16 cellular contexts compared by ENCODE assay signal in genomic region chr18:46001892-46002291, GRCh38. TPM values are rescaled to one million over a fixed set of nuclear protein-coding genes. Genes with fewer than 3 reads are reported as not detected.
DNase-seq lines count a peak whose midpoint lies in the region; ATAC-seq, FAIRE-seq and TF ChIP-seq lines count a peak whose summit lies in the region.
"Had no signal": no experiment of that assay in that cellular context is flagged by ENCODE, and none has a peak within 500 bp of the region (broad histone marks: within the 10 kb centered on the region; RNA-seq: fewer than 3 reads in every experiment).

No MANE protein-coding gene starts in this region.

- no peak overlapping the region for H2AFZ ChIP-seq in HepG2 (ENCODE audit: low read length)
- H2AFZ ChIP-seq in GM12878 (ENCODE audit: control insufficient read depth, low read depth, low read length) = no peak overlapping the region
- H2AFZ ChIP-seq: GM23248 had no signal

- H3K4me2 ChIP-seq in HepG2 (ENCODE audit: low read depth, low read length) (no peak overlapping the region), GM12878 (ENCODE audit: control insufficient read depth, insufficient read depth) (no peak overlapping the region)
- H3K4me2 ChIP-seq: A549 had no signal

- POLR2A ChIA-PET in HepG2 (lab: Yijun Ruan, JAX) = no interaction called here
- POLR2A ChIA-PET in GM12878 (lab: Charles Lee) = no interaction called here

- ATAC-seq in HepG2 (no peak), right lobe of liver (no peak), GM12878 (no peak)
- ATAC-seq: A549, HCT116 had no signal

- intact Hi-C loops in HepG2 (cut with micrococcal nuclease; ENCODE audit: unreplicated experiment) (no loop called here), right lobe of liver (cut with DNase I) (no loop called here), GM12878 (cut with micrococcal nuclease; ENCODE audit: unreplicated experiment) (no loop called here), CD14-positive monocyte (cut with micrococcal nuclease) (no loop called here)

- H3K9me3 ChIP-seq in HepG2 (ENCODE audit: low read length) (no peaks in the 10 kb centered on the region), right lobe of liver (no peaks in the 10 kb centered on the region), GM12878 (replicated peaks; ENCODE audit: control insufficient read depth, insufficient read depth, low read length) (no peaks in the 10 kb centered on the region; the same call in 2 of the 3 replicates)
- H3K9me3 ChIP-seq: A549, BE2C had no signal

- H3K79me2 ChIP-seq in HepG2 (ENCODE audit: insufficient read depth, low read length) = no peaks in the 10 kb centered on the region
- H3K79me2 ChIP-seq in GM12878 (ENCODE audit: control insufficient read depth, insufficient read depth, low read length) = no peaks in the 10 kb centered on the region

- peaks cover 12 to 17% (median 13%) of the 10 kb centered on the region in 7 donors for H3K9me3 Mint-ChIP-seq in CD14-positive monocyte

- H3K27me3 ChIP-seq in HepG2 (ENCODE audit: control insufficient read depth in 1 of 2, insufficient read depth in 2 of 2, low read length in 2 of 2) (no peaks in the 10 kb centered on the region), right lobe of liver (no peaks in the 10 kb centered on the region), HL-60 (ENCODE audit: insufficient read depth, poor library complexity, severe bottlenecking) (no peaks in the 10 kb centered on the region), GM12878 (replicated peaks in 1 of 2; ENCODE audit: control insufficient read depth in 2 of 2, insufficient read depth in 2 of 2, low read length in 1 of 2) (no peaks in the 10 kb centered on the region)
- H3K27me3 ChIP-seq: BE2C had no signal

- no peak overlapping the region for H3K27ac ChIP-seq in HepG2 (ENCODE audit: extremely low read length, insufficient read depth, low read length)
- no peak overlapping the region for H3K27ac ChIP-seq in right lobe of liver
- 0 out of 2 replicates have a peak overlapping the region, but pooled peaks have one; percentile 9 for H3K27ac ChIP-seq in HL-60 (replicated peaks)
- H3K27ac ChIP-seq in GM12878 (ENCODE audit: control insufficient read depth, insufficient read depth) = no peak overlapping the region
- H3K27ac ChIP-seq: A549, C4-2B, GM23248 had no signal

- CTCF ChIA-PET in HepG2 (lab: Yijun Ruan, JAX; ENCODE audit: low intra/inter-chr PET ratio, low total read pairs) = no interaction called here
- CTCF ChIA-PET in GM12878 (lab: Yijun Ruan, JAX) = no interaction called here

- no peak for FAIRE-seq in HepG2 (lab: Jason Lieb, UNC)
- FAIRE-seq in GM12878 (lab: Jason Lieb, UNC) = no peak
- FAIRE-seq: A549, GM18507, H54 had no signal

- SMC1A ChIA-PET in GM12878 (lab: Charles Lee; ENCODE audit: uncharacterized antibody, unreplicated experiment) = interaction anchor here (1.2 kb wide), 1 partner anchor 11 kb away, joined by 3 read pairs; no protein-coding TSS in a partner anchor

- no peak for TF ChIP-seq CTCF in HepG2 (CRISPR knock-in tag; IDR thresholded peaks at IDR 0.05)
- TF ChIP-seq CTCF in right lobe of liver (IDR thresholded peaks at IDR 0.05) = no peak
- no peak for TF ChIP-seq CTCF in HL-60 (IDR thresholded peaks at IDR 0.05; ENCODE audit: insufficient read depth, low read length)
- no peak for TF ChIP-seq CTCF in GM12878 (IDR thresholded peaks at IDR 0.05 in 2 of 3, conservative IDR thresholded peaks at IDR 0.05 in 1 of 3; ENCODE audit: control insufficient read depth in 2 of 3, extremely low read depth in 1 of 3, insufficient read depth in 1 of 3, low read depth in 3 of 3, low read length in 3 of 3)
- no peak for TF ChIP-seq CTCF in CD14-positive monocyte (IDR thresholded peaks at IDR 0.05)

- H3K4me1 Mint-ChIP-seq in CD14-positive monocyte = peaks cover 30% of the 10 kb centered on the region

- no peak overlapping the region for H3K4me3 ChIP-seq in HepG2 (replicated peaks in 1 of 3; ENCODE audit: insufficient read depth in 1 of 3, low read depth in 2 of 3, low read length in 3 of 3)
- no peak overlapping the region for H3K4me3 ChIP-seq in right lobe of liver
- no peak overlapping the region for H3K4me3 ChIP-seq in HL-60 (replicated peaks; ENCODE audit: insufficient read depth, low read length)
- no peak overlapping the region for H3K4me3 ChIP-seq in GM12878
- H3K4me3 ChIP-seq: A549, GM23248 had no signal

- WGBS in HepG2 (ENCODE audit: low lambda C conversion rate) = 47% methylated on average over 2 of the region's 2 CpGs
- 83% methylated on average over 2 of the region's 2 CpGs for WGBS in right lobe of liver (ENCODE audit: insufficient coverage, low coverage, low lambda C conversion rate, missing lambda C conversion rate)
- 61% methylated on average over 2 of the region's 2 CpGs for WGBS in GM12878 (ENCODE audit: insufficient coverage, insufficient replicate concordance, low lambda C conversion rate, missing lambda C conversion rate)

- H3K4me1 ChIP-seq in HepG2 (ENCODE audit: insufficient read depth, low read length) (no peaks in the 10 kb centered on the region), right lobe of liver (no peaks in the 10 kb centered on the region), GM12878 (ENCODE audit: control insufficient read depth, insufficient read depth, low read length) (peaks cover 2% of the 10 kb centered on the region; the same call in 1 of the 2 replicates)
- H3K4me1 ChIP-seq: A549, BE2C had no signal

- TF ChIP-seq RAD21 in HepG2 (CRISPR knock-in tag; IDR thresholded peaks at IDR 0.05) (no peak), GM12878 (IDR thresholded peaks at IDR 0.05; ENCODE audit: insufficient read depth, low read depth, low read length) (no peak)

- H3K27me3 Mint-ChIP-seq in CD14-positive monocyte (ENCODE audit: low read depth in 3 of 3) = no peaks in the 10 kb centered on the region

- no peak for TF ChIP-seq EP300 in HepG2 (IDR thresholded peaks at IDR 0.05; ENCODE audit: low read depth in 2 of 2, low read length in 2 of 2)
- TF ChIP-seq EP300 in HepG2 (CRISPR knock-in tag; IDR thresholded peaks at IDR 0.05; ENCODE audit: borderline replicate concordance) = no peak
- no peak for TF ChIP-seq EP300 in GM12878 (IDR thresholded peaks at IDR 0.05; ENCODE audit: borderline replicate concordance in 1 of 2, control insufficient read depth in 1 of 2, low read depth in 2 of 2, low read length in 2 of 2)

- BruUV-seq in HepG2 (replicated peaks; lab: Mats Ljungman, UMichigan) = no TSS peak
- BruUV-seq in GM12878 (replicated peaks; lab: Mats Ljungman, UMichigan) = no TSS peak

- no peak overlapping the region for H3K4me3 Mint-ChIP-seq in CD14-positive monocyte

- in situ Hi-C loops in HepG2 (cut with HindIII; ENCODE audit: extremely low pct_ligation_motif_present, low pct_unique_long_range_greater_than_20kb) = no loop called here
- in situ Hi-C loops in GM12878 (cut with MboI) = no loop called here

- H3K9ac ChIP-seq in HepG2 (ENCODE audit: insufficient read depth, low read depth, low read length) (no peak overlapping the region), GM12878 (ENCODE audit: control insufficient read depth, insufficient read depth, low read length) (no peak overlapping the region)
- H3K9ac ChIP-seq: GM23248 had no signal

- TF ChIP-seq POLR2A in HepG2 (IDR thresholded peaks at IDR 0.05; ENCODE audit: insufficient read depth in 1 of 2, low read depth in 2 of 2, low read length in 2 of 2) (no peak), right lobe of liver (IDR thresholded peaks at IDR 0.05) (no peak), GM12878 (IDR thresholded peaks at IDR 0.05; ENCODE audit: low read depth, low read length) (no peak)

- H4K20me1 ChIP-seq in HepG2 (ENCODE audit: insufficient read depth, low read length) (no peaks in the 10 kb centered on the region), GM12878 (ENCODE audit: control insufficient read depth, insufficient read depth) (no peaks in the 10 kb centered on the region)

- DNase-seq in HepG2 (ENCODE audit: low spot score) (no peak), right lobe of liver (no peak), HL-60 (ENCODE audit: low read depth in 1 of 2, low spot score in 1 of 2) (no peak), GM12878 (ENCODE audit: low read depth, low spot score) (no peak), CD14-positive monocyte (ENCODE audit: low spot score) (no peak), NCI-H2029 treated with DMSO at 0.1 percent for 48 hours (lab: John Stamatoyannopoulos, UW) (no peak)
- DNase-seq: BE2C, DMS53, GF-D8, GM23248, IMR-90 had no signal

- H3K36me3 Mint-ChIP-seq in CD14-positive monocyte = peaks cover 42 to 53% of the 10 kb centered on the region in 2 donors

- no peak overlapping the region for H3K27ac Mint-ChIP-seq in CD14-positive monocyte

- RAD21 ChIA-PET in GM12878 (lab: Charles Lee; ENCODE audit: unreplicated experiment) = no interaction called here

- no peaks in the 10 kb centered on the region for H3K36me3 ChIP-seq in HepG2 (replicated peaks in 1 of 2; ENCODE audit: control insufficient read depth in 1 of 2, insufficient read depth in 2 of 2, low read length in 2 of 2)
- no peaks in the 10 kb centered on the region for H3K36me3 ChIP-seq in right lobe of liver
- no peaks in the 10 kb centered on the region; a peak in 1 of 4 replicates for H3K36me3 ChIP-seq in GM12878 (ENCODE audit: control insufficient read depth in 2 of 2, insufficient read depth in 2 of 2, low read length in 1 of 2)
- H3K36me3 ChIP-seq: BE2C had no signal

RNA-seq across cellular contexts. Expression of gene EPG5, which starts 34.8 kb away (rescaled TPM):
- total RNA-seq in HepG2 (2016; rRNA removed; fragmentation: Illumina TruSeq; extraction: Trizol) (6.7 and 13.3 TPM in 2 replicates), right lobe of liver (10 to 100 TPM; 11.6 to 15.2 (median 12.4) TPM), GM12878 (2014; rRNA removed) (9.1 and 9.7 TPM in 2 replicates), GM12878 (2014; rRNA removed; fragmentation: Illumina TruSeq; extraction: Trizol) (8.8 and 8.9 TPM in 2 replicates), GM12878 (2021) (9.9 and 12.5 TPM in 2 replicates)
- 1.4 and 1.8 TPM in 2 replicates for total RNA-seq in HepG2 (2016; cell fraction: cytosol; rRNA removed; fragmentation: Illumina TruSeq; extraction: Trizol; ENCODE audit: low read depth)
- total RNA-seq in HepG2 (2016; cell fraction: insoluble cytoplasmic fraction; rRNA removed; fragmentation: Illumina TruSeq; extraction: Trizol) = 8.3 and 11.8 TPM in 2 replicates
- total RNA-seq in HepG2 (2016; cell fraction: membrane; rRNA removed; fragmentation: Illumina TruSeq; extraction: Trizol) = 2.4 TPM in 2 replicates
- total RNA-seq in HepG2 (2016; cell fraction: nucleus; rRNA removed; fragmentation: Illumina TruSeq; extraction: Trizol) = 18.5 and 19.8 TPM in 2 replicates
- polyA plus RNA-seq in HepG2 (2011; rRNA removed) (7.1 and 9.3 TPM in 2 replicates), GM12878 (2011; rRNA removed) (23.3 and 27.7 TPM in 2 replicates), GM12878 (2014; fragmentation: Illumina TruSeq; extraction: Trizol) (11.1 and 11.4 TPM in 2 replicates), GM12878 (2014; fragmentation: Nextera tagmentation; extraction: Ambion mirVana) (1 to 10 TPM; 1.9 to 2.3 TPM), GM12878 (2014; rRNA removed) (8.2 and 11.3 TPM in 2 replicates), GM12878 (2016; fragmentation: Nextera tagmentation; extraction: Ambion mirVana) (1 to 10 TPM; 4.0 to 5.1 TPM), CD14-positive monocyte (1 to 10 TPM; 1.3 to 1.4 TPM)
- polyA plus RNA-seq in HepG2 (2011; cell fraction: cytosol; rRNA removed) = 6.6 and 7.9 TPM in 2 replicates
- 18.6 and 19.9 TPM in 2 replicates for polyA plus RNA-seq in HepG2 (2011; cell fraction: nucleus; rRNA removed)
- 4.5 and 5.4 TPM in 2 replicates for polyA plus RNA-seq in HepG2 (2012)
- polyA plus RNA-seq in HepG2 (2016; cell fraction: cytosol; fragmentation: Illumina TruSeq; extraction: Trizol; ENCODE audit: low read depth) = 0.27 and 0.32 TPM in 2 replicates
- polyA plus RNA-seq in HepG2 (2016; cell fraction: insoluble cytoplasmic fraction; fragmentation: Illumina TruSeq; extraction: Trizol; ENCODE audit: low read depth) = 5.1 and 5.6 TPM in 2 replicates
- polyA plus RNA-seq in HepG2 (2016; cell fraction: membrane; fragmentation: Illumina TruSeq; extraction: Trizol; ENCODE audit: low read depth) = 0.64 and 0.95 TPM in 2 replicates
- polyA plus RNA-seq in HepG2 (2016; cell fraction: nucleus; fragmentation: Illumina TruSeq; extraction: Trizol; ENCODE audit: insufficient read depth, low read depth) = 7.2 and 10.0 TPM in 2 replicates
- polyA minus RNA-seq in HepG2 (2011; rRNA and poly(A)+ RNA removed; ENCODE audit: low replicate concordance) = 45.0 and 55.8 TPM in 2 replicates
- 10.0 and 13.8 TPM in 2 replicates for polyA minus RNA-seq in HepG2 (2011; cell fraction: cytosol; rRNA and poly(A)+ RNA removed)
- polyA minus RNA-seq in HepG2 (2011; cell fraction: nucleus; rRNA and poly(A)+ RNA removed) = 48.5 and 49.4 TPM in 2 replicates
- total RNA-seq in GM12878 (2013; cell fraction: nucleolus; rRNA removed) = 172 and 182 TPM in 2 replicates
- 6.5 TPM for polyA plus RNA-seq in GM12878 (2011; ENCODE audit: low read depth)
- polyA plus RNA-seq in GM12878 (2011; cell fraction: cytosol; rRNA removed) = 27.6 and 31.4 TPM in 2 replicates
- 40.5 and 53.9 TPM in 2 replicates for polyA plus RNA-seq in GM12878 (2011; cell fraction: nucleus; rRNA removed)
- 5.8 and 8.6 TPM in 2 replicates for polyA plus RNA-seq in GM12878 (2012)
- polyA minus RNA-seq in GM12878 (2011; rRNA and poly(A)+ RNA removed) = 96.1 and 119 TPM in 2 replicates
- 17.8 and 19.0 TPM in 2 replicates for polyA minus RNA-seq in GM12878 (2011; cell fraction: cytosol; rRNA and poly(A)+ RNA removed)
- polyA minus RNA-seq in GM12878 (2011; cell fraction: nucleus; rRNA and poly(A)+ RNA removed) = 45.7 and 57.9 TPM in 2 replicates

Comparison
In these comparisons a context has a peak if more than half of its experiments do, and no peak if none do; other contexts are left out.
1. Of the 75 proteins assayed by ChIP-seq in both HepG2 and GM12878: peak only in HepG2: none; only in GM12878: CBX5; in both: none; in neither: 74.